In the genomic region with DNA sequence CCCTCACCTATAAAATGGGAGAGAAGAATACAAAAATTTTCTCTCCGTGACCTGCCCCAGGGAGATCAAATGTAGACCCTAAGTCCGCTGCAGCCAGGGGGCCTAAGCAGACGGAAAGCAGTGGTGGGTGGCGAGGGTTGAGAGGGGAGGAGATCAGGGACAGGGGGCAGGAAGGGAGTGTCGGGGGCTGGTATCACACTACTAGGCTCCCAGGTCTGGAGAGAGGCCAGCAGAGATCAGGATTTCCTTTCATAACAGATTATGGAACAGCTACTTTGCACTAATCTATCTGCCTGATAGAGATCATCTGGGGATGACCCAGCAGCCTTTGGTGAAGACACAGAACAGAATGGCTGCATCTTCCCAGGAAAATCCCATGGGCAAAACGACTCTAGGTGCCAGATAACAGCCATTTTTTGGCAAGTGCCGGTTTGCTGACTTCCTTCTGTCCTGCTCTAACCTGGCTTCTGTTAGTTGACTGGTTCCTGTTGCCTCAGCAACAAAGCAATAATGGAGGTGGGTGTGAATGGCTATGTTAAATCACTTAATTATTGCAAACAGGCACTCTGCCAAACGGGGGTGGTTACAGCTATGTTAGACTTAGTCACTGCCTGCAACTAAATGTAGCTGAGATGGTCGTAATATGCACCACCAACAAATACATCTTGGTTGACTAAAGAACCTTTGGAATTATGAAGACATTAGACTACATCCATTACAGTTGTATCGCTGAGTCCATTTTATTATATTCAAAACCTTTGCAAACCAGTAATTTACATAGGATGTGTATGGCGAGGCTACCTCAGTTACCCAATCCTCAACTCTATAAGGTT, we compare ENCODE assay signal across 1 cellular context.
TF ChIP-seq lines count a peak whose summit lies in the region.

No MANE protein-coding gene starts in this region.

TF ChIP-seq in HEK293T, 16 proteins besides CTCF, POLR2A, EP300 and RAD21 (continued from another document):
- TF ChIP-seq, protein P1, sequence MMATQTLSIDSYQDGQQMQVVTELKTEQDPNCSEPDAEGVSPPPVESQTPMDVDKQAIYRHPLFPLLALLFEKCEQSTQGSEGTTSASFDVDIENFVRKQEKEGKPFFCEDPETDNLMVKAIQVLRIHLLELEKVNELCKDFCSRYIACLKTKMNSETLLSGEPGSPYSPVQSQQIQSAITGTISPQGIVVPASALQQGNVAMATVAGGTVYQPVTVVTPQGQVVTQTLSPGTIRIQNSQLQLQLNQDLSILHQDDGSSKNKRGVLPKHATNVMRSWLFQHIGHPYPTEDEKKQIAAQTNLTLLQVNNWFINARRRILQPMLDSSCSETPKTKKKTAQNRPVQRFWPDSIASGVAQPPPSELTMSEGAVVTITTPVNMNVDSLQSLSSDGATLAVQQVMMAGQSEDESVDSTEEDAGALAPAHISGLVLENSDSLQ (IDR thresholded peaks at IDR 0.05) = no peak
- no peak for TF ChIP-seq FOXK2 (IDR thresholded peaks at IDR 0.05)
- no peak for TF ChIP-seq TARDBP (IDR thresholded peaks at IDR 0.05)
- TF ChIP-seq CTBP1 (IDR thresholded peaks at IDR 0.05; ENCODE audit: borderline replicate concordance) = no peak
- no peak for TF ChIP-seq HDGF (IDR thresholded peaks at IDR 0.05; ENCODE audit: borderline replicate concordance)
- TF ChIP-seq FOXA1 (IDR thresholded peaks at IDR 0.05) = no peak
- TF ChIP-seq FOXM1 (IDR thresholded peaks at IDR 0.05; ENCODE audit: borderline replicate concordance) = no peak
- no peak for TF ChIP-seq BHLHE40 (IDR thresholded peaks at IDR 0.05; ENCODE audit: borderline replicate concordance)
- no peak for TF ChIP-seq LEF1 (IDR thresholded peaks at IDR 0.05; ENCODE audit: borderline replicate concordance)
